27 cellular contexts compared by ENCODE assay signal in the genomic region with DNA sequence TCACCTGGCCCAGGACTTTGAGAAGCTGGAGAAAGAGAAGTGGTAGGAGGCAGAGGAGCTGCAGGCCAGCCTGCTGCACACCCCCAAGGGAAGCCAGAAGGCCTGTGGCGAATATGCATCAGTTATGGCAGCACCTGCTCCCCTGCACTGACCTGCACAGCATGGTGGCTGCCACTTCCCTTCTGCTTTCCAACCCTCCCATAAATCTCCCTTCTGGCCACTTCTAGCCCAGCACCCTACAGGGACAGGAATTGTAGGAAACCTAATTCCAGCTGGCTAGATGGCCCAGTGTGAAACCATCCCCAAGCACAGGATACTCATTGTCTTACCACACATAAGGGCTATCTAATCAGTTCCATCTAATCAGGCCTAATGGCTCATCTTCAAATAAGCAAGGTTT.
"Had no signal": no experiment of that assay in that cellular context is flagged by ENCODE, and none has a peak within 500 bp of the region (broad histone marks: within the 10 kb centered on the region; RNA-seq: fewer than 3 reads in every experiment).

No MANE protein-coding gene starts in this region.

- H3K27me3 Mint-ChIP-seq: activated B cell treated with CpG ODN at 0.5 μM for 24 hours; activated naive CD8-positive, alpha-beta T cell had no signal

- H3K4me3 ChIP-seq: adrenal gland, ascending aorta, hepatocyte, left ventricle myocardium inferior had no signal

- H3K9me3 ChIP-seq: adrenal gland, ascending aorta had no signal

- H3K36me3 Mint-ChIP-seq: activated naive CD8-positive, alpha-beta T cell had no signal

- DNase-seq: activated B cell treated with CpG ODN at 0.5 μM for 24 hours; activated CD4-positive, alpha-beta T cell treated with anti-CD3 and anti-CD28 coated beads for 4 hours; activated CD4-positive, alpha-beta T cell treated with anti-CD3 and anti-CD28 coated beads, Interleukin-2, amount 50 U/mL, for 48 hours; activated CD8-positive, alpha-beta memory T cell treated with anti-CD3 and anti-CD28 coated beads, Interleukin-2, amount 50 U/mL, for 48 hours; activated naive CD4-positive, alpha-beta T cell; activated T-cell treated with anti-CD3 and anti-CD28 coated beads, Interleukin-2, amount 50 U/mL, for 4 hours; adrenal gland; brain microvascular endothelial cell; central memory CD4-positive, alpha-beta T cell; effector memory CD4-positive, alpha-beta T cell; foreskin melanocyte; left ventricle myocardium inferior; mammary epithelial cell; midbrain; posterior cingulate gyrus; small intestine; stimulated activated CD4-positive, alpha-beta T cell treated with anti-CD3 and anti-CD28 coated beads, Interleukin-15, amount 100 ng/mL, for 24 hours; stimulated activated CD4-positive, alpha-beta T cell treated with anti-CD3 and anti-CD28 coated beads, Interleukin-4, amount 100 ng/mL, for 1 hour; stimulated activated naive CD8-positive, alpha-beta T cell treated with anti-CD3 and anti-CD28 coated beads, Interleukin-15, Interleukin-2, amounts not matched to agents 100 U/mL and 50 U/mL, for 24 hours; T1000 had no signal

- H3K27ac Mint-ChIP-seq: activated B cell treated with CpG ODN at 0.5 μM for 24 hours; activated naive CD8-positive, alpha-beta T cell; activated T-helper 2 cell treated with anti-CD3 and anti-CD28 coated beads, Interferon-gamma antibody, Interleukin-2, Interleukin-4, amounts not matched to agents 10 μg/mL and 5 μg/mL and 100 μg/mL, durations not matched to agents 14 hours and 24 hours and 36 hours; T-helper 1 cell treated with Interleukin-12 subunit alpha and Interleukin-12 subunit beta and Interleukin-4 antibody, amounts not matched to agents 30 μg/mL and 1 μg/mL, for 36 hours had no signal

- H3K9me3 Mint-ChIP-seq: activated B cell treated with CpG ODN at 0.5 μM for 24 hours; activated T-cell treated with anti-CD3 and anti-CD28 coated beads, Interleukin-2, amount 50 U/mL, for 4 hours; activated T-helper 2 cell treated with anti-CD3 and anti-CD28 coated beads, Interferon-gamma antibody, Interleukin-2, Interleukin-4, amounts not matched to agents 10 μg/mL and 5 μg/mL and 100 μg/mL, durations not matched to agents 14 hours and 24 hours and 36 hours; T-helper 1 cell treated with Interleukin-12 subunit alpha and Interleukin-12 subunit beta and Interleukin-4 antibody, amounts not matched to agents 30 μg/mL and 1 μg/mL, for 36 hours had no signal

- H3K27me3 ChIP-seq: adrenal gland, ascending aorta, brain microvascular endothelial cell, hepatocyte had no signal

- H3K4me1 ChIP-seq: adrenal gland, ascending aorta, left ventricle myocardium inferior had no signal

- H3K36me3 ChIP-seq: adrenal gland, ascending aorta, brain microvascular endothelial cell, left ventricle myocardium inferior had no signal

- ATAC-seq: activated T-cell treated with anti-CD3 and anti-CD28 coated beads, Interleukin-2, amount 50 U/mL, for 4 hours; esophagus mucosa; sciatic nerve; stimulated activated naive CD8-positive, alpha-beta T cell treated with anti-CD3 and anti-CD28 coated beads, Interleukin-15, Interleukin-2, amounts not matched to agents 100 U/mL and 50 U/mL, for 24 hours had no signal

- H3K4me3 Mint-ChIP-seq: activated B cell treated with CpG ODN at 0.5 μM for 24 hours; activated naive CD8-positive, alpha-beta T cell; activated T-cell treated with anti-CD3 and anti-CD28 coated beads, Interleukin-2, amount 50 U/mL, for 4 hours; T-helper 1 cell treated with Interleukin-12 subunit alpha and Interleukin-12 subunit beta and Interleukin-4 antibody, amounts not matched to agents 30 μg/mL and 1 μg/mL, for 36 hours had no signal

- H3K4me1 Mint-ChIP-seq: activated B cell treated with CpG ODN at 0.5 μM for 24 hours had no signal

- H3K27ac ChIP-seq: adrenal gland, ascending aorta, brain microvascular endothelial cell, hepatocyte, left ventricle myocardium inferior had no signal
